In the genomic region with DNA sequence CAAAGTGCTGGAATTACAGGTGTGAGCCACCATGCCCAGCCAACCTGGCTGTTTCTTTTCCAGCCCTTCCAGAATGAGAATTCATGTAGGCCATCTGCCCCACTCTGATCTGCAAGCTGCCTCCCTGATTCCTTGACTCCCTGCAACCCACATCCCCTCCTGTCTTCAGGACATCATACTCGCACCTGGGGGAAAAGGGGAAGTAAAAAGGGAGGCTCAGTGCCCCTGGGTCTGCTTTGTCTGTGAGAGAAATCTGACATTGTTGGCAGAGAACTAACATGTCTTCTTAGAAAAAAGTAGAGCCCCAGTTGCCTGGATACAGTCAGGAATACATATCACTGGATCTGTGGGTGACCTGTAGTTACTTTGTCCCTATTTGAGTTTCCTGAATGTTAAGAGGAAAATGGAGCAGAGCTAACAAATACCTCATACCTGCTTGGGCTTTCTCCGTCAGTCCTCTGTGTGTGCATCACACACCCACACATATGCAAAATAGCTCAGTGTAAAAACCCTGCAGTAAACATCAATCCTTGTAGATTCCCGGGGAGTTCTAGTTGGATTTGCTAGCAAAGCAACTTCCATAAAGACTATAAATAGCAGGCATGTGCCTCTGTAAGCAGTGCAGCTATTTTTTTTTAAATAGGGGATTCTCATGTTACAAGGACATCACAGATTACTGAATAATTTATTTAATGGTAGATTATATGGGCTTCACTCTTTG, we compare ENCODE assay signal across 13 cellular contexts.
DNase-seq lines count a peak whose midpoint lies in the region; ATAC-seq, FAIRE-seq and TF ChIP-seq lines count a peak whose summit lies in the region.
"Had no signal": no experiment of that assay in that cellular context is flagged by ENCODE, and none has a peak within 500 bp of the region (broad histone marks: within the 10 kb centered on the region; RNA-seq: fewer than 3 reads in every experiment).

No MANE protein-coding gene starts in this region.

- no peak overlapping the region for H3K27ac ChIP-seq in coronary artery
- no peak overlapping the region for H3K27ac ChIP-seq in CD4-positive, alpha-beta T cell (ENCODE audit: low read depth, low read length)
- H3K27ac ChIP-seq: epithelial cell of prostate had no signal

- ATAC-seq in HG02571 (IDR thresholded peaks at IDR 0.05; ENCODE audit: unreplicated experiment) (peak; percentile 50), T-cell (replicated peaks in 1 of 4) (no peak)
- no peak for ATAC-seq in CD4-positive, alpha-beta T cell (ENCODE audit: poor library complexity)
- ATAC-seq: natural killer cell treated with Interleukin-12 subunit alpha and Interleukin-12 subunit beta and Interleukin-15 and Interleukin-18, amount 100 ng/mL, for 72 hours had no signal

- H3K36me3 Mint-ChIP-seq in CD4-positive, alpha-beta T cell (ENCODE audit: low read depth): no peaks in the 10 kb centered on the region
- H3K36me3 Mint-ChIP-seq in T-cell: no peaks in the 10 kb centered on the region
- H3K36me3 Mint-ChIP-seq: natural killer cell treated with Interleukin-12 subunit alpha and Interleukin-12 subunit beta and Interleukin-15 and Interleukin-18, amount 100 ng/mL, for 72 hours had no signal

- H3K27me3 Mint-ChIP-seq in CD4-positive, alpha-beta T cell: peaks cover 2% of the 10 kb centered on the region
- peaks cover 4 to 11% of the 10 kb centered on the region in 2 donors for H3K27me3 Mint-ChIP-seq in T-cell

- intact Hi-C loops in CD4-positive, alpha-beta T cell (cut with DNase I, micrococcal nuclease): no loop called here

- H3K9me3 ChIP-seq in CD4-positive, alpha-beta T cell (ENCODE audit: control insufficient read depth, low read length): no peaks in the 10 kb centered on the region

- no peak overlapping the region for H3K27ac Mint-ChIP-seq in CD4-positive, alpha-beta T cell
- H3K27ac Mint-ChIP-seq in T-cell: peak overlapping the region in 1 of 2 donors; percentile 5
- H3K27ac Mint-ChIP-seq: natural killer cell treated with Interleukin-12 subunit alpha and Interleukin-12 subunit beta and Interleukin-15 and Interleukin-18, amount 100 ng/mL, for 72 hours had no signal

- TF ChIP-seq CTCF in coronary artery (IDR thresholded peaks at IDR 0.05): no peak
- TF ChIP-seq CTCF in CD4-positive, alpha-beta T cell (IDR thresholded peaks at IDR 0.05): no peak

- peak; percentile 64 for FAIRE-seq in GM12892 (lab: Jason Lieb, UNC)

- POLR2A ChIA-PET in CD4-positive, alpha-beta T cell (lab: Charles Lee): no interaction called here
- POLR2A ChIA-PET in T-cell (lab: Charles Lee): interaction anchor here in 1 of 2 donors (0.5 kb wide), 1 partner anchor 34 kb away, joined by 4 read pairs; no protein-coding TSS in a partner anchor

- no peaks in the 10 kb centered on the region for H3K4me1 Mint-ChIP-seq in CD4-positive, alpha-beta T cell (ENCODE audit: low read depth)
- peaks cover 0 to 2% (median 0%) of the 10 kb centered on the region in 3 donors for H3K4me1 Mint-ChIP-seq in T-cell

- TF ChIP-seq POLR2A in GM12892 (IDR thresholded peaks at IDR 0.05; ENCODE audit: low read depth, low read length): no peak

- H3K4me3 ChIP-seq in coronary artery: no peak overlapping the region

- CTCF ChIA-PET in CD4-positive, alpha-beta T cell (lab: Charles Lee): no interaction called here
- CTCF ChIA-PET in T-cell (lab: Charles Lee): no interaction called here

- no peaks in the 10 kb centered on the region for H3K9me3 Mint-ChIP-seq in CD4-positive, alpha-beta T cell
- no peaks in the 10 kb centered on the region for H3K9me3 Mint-ChIP-seq in T-cell
- H3K9me3 Mint-ChIP-seq: natural killer cell treated with Interleukin-12 subunit alpha and Interleukin-12 subunit beta and Interleukin-15 and Interleukin-18, amount 100 ng/mL, for 72 hours had no signal

- H3K4me3 Mint-ChIP-seq in CD4-positive, alpha-beta T cell: no peak overlapping the region
- no peak overlapping the region for H3K4me3 Mint-ChIP-seq in T-cell
- H3K4me3 Mint-ChIP-seq: natural killer cell treated with Interleukin-12 subunit alpha and Interleukin-12 subunit beta and Interleukin-15 and Interleukin-18, amount 100 ng/mL, for 72 hours had no signal

- DNase-seq in GM12892 (ENCODE audit: insufficient read length) (no peak), NCI-H774 (lab: John Stamatoyannopoulos, UW) (peak; percentile 41), iris pigment epithelial cell (ENCODE audit: low read depth) (peak; percentile 12), coronary artery (ENCODE audit: low spot score) (no peak), NCI-H1092 (lab: John Stamatoyannopoulos, UW) (no peak), T-cell (no peak)
- DNase-seq in CD4-positive, alpha-beta T cell: no peak
- DNase-seq: DMS153, NCI-H1105 treated with DMSO at 0.1 percent for 48 hours, SW 1271 had no signal

- no peaks in the 10 kb centered on the region for H3K27me3 ChIP-seq in CD4-positive, alpha-beta T cell (ENCODE audit: control insufficient read depth, insufficient read depth, low read length)

Comparison
In these comparisons a context has a peak if more than half of its experiments do, and no peak if none do; other contexts are left out.
1. DNase-seq: peak in NCI-H774 (single experiment) and iris pigment epithelial cell (single experiment); none in GM12892 (single experiment), coronary artery (single experiment), CD4-positive, alpha-beta T cell (0 of 10), NCI-H1092 (single experiment) and T-cell (0 of 34).